ENCODE assay signal across 2 cellular contexts in genomic region chr2:236337465-236338325, GRCh38.
A peak's percentile ranks its signal among the peaks of the same experiment; 100 is the strongest.
TF ChIP-seq lines count a peak whose summit lies in the region.

No MANE protein-coding gene starts in this region.

TF ChIP-seq in H1, 55 proteins besides CTCF, POLR2A, EP300 and RAD21:
- TF ChIP-seq MAX (IDR thresholded peaks at IDR 0.05) (no peak), E2F6 (IDR thresholded peaks at IDR 0.05) (no peak), ASH2L (IDR thresholded peaks at IDR 0.05; ENCODE audit: low read length) (no peak), JUN (IDR thresholded peaks at IDR 0.05; ENCODE audit: low read depth, low read length) (no peak), POLR2AphosphoS5 (IDR thresholded peaks at IDR 0.05; ENCODE audit: low read depth, low read length) (no peak), GABPA (IDR thresholded peaks at IDR 0.05; ENCODE audit: borderline replicate concordance, insufficient read depth, low read length) (no peak), BCL11A (IDR thresholded peaks at IDR 0.05; ENCODE audit: low read depth in 2 of 2, low read length in 2 of 2) (no peak), RXRA (IDR thresholded peaks at IDR 0.05; ENCODE audit: insufficient read depth, low read depth, low read length) (no peak), EGR1 (IDR thresholded peaks at IDR 0.05; ENCODE audit: borderline replicate concordance, low read depth, low read length) (no peak), CBX8 (IDR thresholded peaks at IDR 0.05; ENCODE audit: borderline replicate concordance, low read depth, low read length) (no peak), SP2 (IDR thresholded peaks at IDR 0.05; ENCODE audit: low read length) (no peak), HDAC6 (IDR thresholded peaks at IDR 0.05; ENCODE audit: low read depth, low read length) (no peak), BACH1 (IDR thresholded peaks at IDR 0.05; ENCODE audit: low read length) (no peak), JUND (IDR thresholded peaks at IDR 0.05; ENCODE audit: low read length) (no peak)
TF ChIP-seq in H1: peak in this region for 0.

TF ChIP-seq in HepG2, 621 proteins besides CTCF, POLR2A, EP300 and RAD21:
- no peak for TF ChIP-seq ZNF496 (CRISPR knock-in tag; IDR thresholded peaks at IDR 0.05; ENCODE audit: insufficient replicate concordance)
- TF ChIP-seq REPIN1 (CRISPR knock-in tag; IDR thresholded peaks at IDR 0.05; ENCODE audit: borderline replicate concordance, low read depth) = no peak
- 0 out of 2 replicates have a peak, but pooled peaks have one; percentile 5 for TF ChIP-seq ZNF629 (CRISPR knock-in tag; conservative IDR thresholded peaks at IDR 0.05)
- no peak for TF ChIP-seq ZC3H13 (CRISPR knock-in tag; IDR thresholded peaks at IDR 0.05)
- TF ChIP-seq NFRKB (IDR thresholded peaks at IDR 0.05) = no peak
- no peak for TF ChIP-seq RFX5 (IDR thresholded peaks at IDR 0.05; ENCODE audit: low read depth, low read length)
- TF ChIP-seq MIER2 (CRISPR knock-in tag; IDR thresholded peaks at IDR 0.05) = no peak
- TF ChIP-seq GATAD1 (CRISPR knock-in tag; IDR thresholded peaks at IDR 0.05) = no peak
- no peak for TF ChIP-seq PAXIP1 (CRISPR knock-in tag; conservative IDR thresholded peaks at IDR 0.05)
- no peak for TF ChIP-seq MATR3 (CRISPR knock-in tag; IDR thresholded peaks at IDR 0.05)
- no peak for TF ChIP-seq TCF12 (IDR thresholded peaks at IDR 0.05)
- no peak for TF ChIP-seq TCF12 (CRISPR knock-in tag; IDR thresholded peaks at IDR 0.05)
- no peak for TF ChIP-seq SNAPC2 (CRISPR knock-in tag; IDR thresholded peaks at IDR 0.05)
- TF ChIP-seq ZNF850 (CRISPR knock-in tag; conservative IDR thresholded peaks at IDR 0.05) = no peak
- 0 out of 2 replicates have a peak, but pooled peaks have one; percentile 35 for TF ChIP-seq ZNF362 (CRISPR knock-in tag; IDR thresholded peaks at IDR 0.05; ENCODE audit: borderline replicate concordance)
- TF ChIP-seq ZNF318 (CRISPR knock-in tag; IDR thresholded peaks at IDR 0.05) = no peak
- TF ChIP-seq ZNF83 (CRISPR knock-in tag; IDR thresholded peaks at IDR 0.05; ENCODE audit: borderline replicate concordance) = no peak
- TF ChIP-seq HNF1A (IDR thresholded peaks at IDR 0.05; ENCODE audit: low read depth) = 0 out of 2 replicates have a peak, but pooled peaks have one; percentile 32
- TF ChIP-seq HNF1A (CRISPR knock-in tag; IDR thresholded peaks at IDR 0.05; ENCODE audit: borderline replicate concordance) = no peak
- no peak for TF ChIP-seq SYNCRIP (IDR thresholded peaks at IDR 0.05; ENCODE audit: insufficient read depth, low read depth, low read length)
- TF ChIP-seq THAP8 (CRISPR knock-in tag; IDR thresholded peaks at IDR 0.05; ENCODE audit: borderline replicate concordance) = no peak
- no peak for TF ChIP-seq CENPBD1 (CRISPR knock-in tag; IDR thresholded peaks at IDR 0.05; ENCODE audit: borderline replicate concordance, low read depth)
- TF ChIP-seq GMEB2 (CRISPR knock-in tag; IDR thresholded peaks at IDR 0.05; ENCODE audit: low read depth) = no peak
- TF ChIP-seq MEIS1 (CRISPR knock-in tag; IDR thresholded peaks at IDR 0.05; ENCODE audit: borderline replicate concordance) = no peak
- no peak for TF ChIP-seq ZNF703 (CRISPR knock-in tag; IDR thresholded peaks at IDR 0.05; ENCODE audit: borderline replicate concordance)
